In the genomic region with DNA sequence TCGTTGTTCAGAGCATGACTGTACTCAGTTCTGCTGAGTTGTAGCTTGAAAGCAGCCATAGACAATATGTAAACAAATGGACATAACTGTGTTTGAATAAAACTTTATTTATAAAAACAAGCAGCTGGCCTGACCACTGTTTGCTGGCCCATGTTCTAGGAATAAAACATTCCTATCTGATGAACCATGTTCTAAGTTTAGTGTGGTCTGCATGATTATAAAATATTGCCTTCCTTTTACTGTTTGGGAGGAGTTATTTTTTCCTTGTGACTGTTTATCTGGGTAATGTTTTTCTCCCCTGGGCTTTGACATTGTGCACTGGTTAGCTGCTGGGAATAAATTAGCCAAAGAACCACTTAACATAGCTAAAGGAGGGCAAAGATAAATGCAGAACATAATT, we compare ENCODE assay signal across 1 cellular context.
TF ChIP-seq lines count a peak whose summit lies in the region.

No MANE protein-coding gene starts in this region.

TF ChIP-seq in endothelial cell of umbilical vein, 7 proteins besides CTCF, POLR2A, EP300 and RAD21 (continued from another document):
- TF ChIP-seq FOS (IDR thresholded peaks at IDR 0.05; ENCODE audit: borderline replicate concordance, insufficient read depth, low read length) (no peak), EZH2 (IDR thresholded peaks at IDR 0.05; ENCODE audit: borderline replicate concordance, low read depth, low read length, severe bottlenecking) (no peak)
